8 cellular contexts compared by ENCODE assay signal in the genomic region with DNA sequence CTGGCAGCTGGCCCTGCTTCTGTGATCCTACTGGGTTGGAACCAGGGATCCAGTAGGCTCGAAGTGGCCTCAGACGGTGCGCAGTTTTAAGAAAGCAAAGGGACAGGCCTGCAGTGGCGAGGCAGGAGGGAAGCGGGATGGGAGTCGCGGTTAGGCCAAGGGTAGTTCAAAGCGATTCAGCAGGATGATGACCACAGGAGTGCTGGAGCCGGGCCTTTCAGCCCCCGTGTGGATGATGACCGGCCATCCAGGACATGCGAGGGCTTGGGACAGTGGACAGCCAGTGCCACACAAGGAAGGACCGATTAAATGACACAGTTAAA. TPM values are rescaled to one million over a fixed set of nuclear protein-coding genes. Genes with fewer than 3 reads are reported as not detected.
DNase-seq lines count a peak whose midpoint lies in the region; ATAC-seq, FAIRE-seq and TF ChIP-seq lines count a peak whose summit lies in the region.

No MANE protein-coding gene starts in this region.

- TF ChIP-seq RAD21 in K562 (CRISPR knock-in tag; conservative IDR thresholded peaks at IDR 0.05 in 1 of 2, IDR thresholded peaks at IDR 0.05 in 1 of 2): no peak

- H4K20me1 ChIP-seq in BLaER1: 0 out of 2 replicates have a peak, but pooled peaks cover 7% of the 10 kb centered on the region
- no peaks in the 10 kb centered on the region; the same call in 1 of the 2 replicates for H4K20me1 ChIP-seq in K562 (replicated peaks; ENCODE audit: control insufficient read depth, insufficient read depth, low read length)

- peaks cover 57% of the 10 kb centered on the region for H3K79me2 ChIP-seq in K562 (ENCODE audit: control insufficient read depth, insufficient read depth, low read length)

- peak overlapping the region; percentile 79 for H3K4me3 ChIP-seq in BLaER1
- H3K4me3 ChIP-seq in K562: peak overlapping the region; percentile 73
- peak overlapping the region; percentile 63 to 87 (median 79) for H3K4me3 ChIP-seq in skin epidermis

- no peaks in the 10 kb centered on the region for H3K27me3 ChIP-seq in BLaER1
- no peaks in the 10 kb centered on the region for H3K27me3 ChIP-seq in K562 (ENCODE audit: control insufficient read depth in 2 of 2, insufficient read depth in 2 of 2, low read length in 2 of 2)

- H2AFZ ChIP-seq in K562 (ENCODE audit: low read depth, low read length): peak overlapping the region; percentile 95

- TF ChIP-seq EP300 in K562 (IDR thresholded peaks at IDR 0.05; ENCODE audit: low read length): no peak

- no peaks in the 10 kb centered on the region for H3K9me1 ChIP-seq in K562 (ENCODE audit: control insufficient read depth, insufficient read depth, low read length)

- H3K9ac ChIP-seq in BLaER1 (peak overlapping the region; percentile 99), K562 (ENCODE audit: insufficient read depth in 1 of 2, low read depth in 2 of 2, low read length in 2 of 2) (peak overlapping the region; percentile 91 to 95)

- TF ChIP-seq CTCF in K562 (IDR thresholded peaks at IDR 0.05 in 2 of 3, conservative IDR thresholded peaks at IDR 0.05 in 1 of 3; ENCODE audit: insufficient read depth in 2 of 3, low read depth in 1 of 3, low read length in 3 of 3): no peak

- peak; percentile 3 for ATAC-seq in GM21360 (IDR thresholded peaks at IDR 0.05; ENCODE audit: unreplicated experiment)
- ATAC-seq in K562: peak; percentile 46

- CTCF ChIA-PET in K562 (lab: Yijun Ruan, JAX; ENCODE audit: low intra/inter-chr PET ratio): no interaction called here

- peak overlapping the region; percentile 99 for H3K27ac ChIP-seq in BLaER1
- H3K27ac ChIP-seq in K562 (ENCODE audit: extremely low read depth, low read depth, low read length): peak overlapping the region; percentile 97
- peak overlapping the region; percentile 84 to 99 (median 95) for H3K27ac ChIP-seq in skin epidermis

- under 1% methylated on average over 13 of the region's 13 CpGs for WGBS in K562 (ENCODE audit: insufficient coverage, low coverage, missing lambda C conversion rate)

- DNase-seq in NCI-H510A treated with DMSO at 0.1 percent for 48 hours (lab: John Stamatoyannopoulos, UW): peak; percentile 8
- peak in 2 of 4 experiments; percentile 32 to 55 for DNase-seq in K562 (ENCODE audit: extremely low read depth in 1 of 4, low spot score in 3 of 4)
- peak; percentile 39 for DNase-seq in iPS-NIHi7 (ENCODE audit: extremely low spot score)
- DNase-seq in T-helper 9 cell: no peak
- DNase-seq in stimulated activated CD4-positive, alpha-beta T cell treated with anti-CD3 and anti-CD28 coated beads, Interleukin-4, amount 100 ng/mL, for 24 hours: no peak

- H3K4me1 ChIP-seq in BLaER1: peaks cover 69% of the 10 kb centered on the region
- peaks cover 17 to 22% of the 10 kb centered on the region in 2 experiments for H3K4me1 ChIP-seq in K562 (replicated peaks in 1 of 2; ENCODE audit: control insufficient read depth in 2 of 2, insufficient read depth in 2 of 2, low read length in 2 of 2)

- no peaks in the 10 kb centered on the region for H3K9me3 ChIP-seq in BLaER1
- no peaks in the 10 kb centered on the region for H3K9me3 ChIP-seq in K562 (replicated peaks; ENCODE audit: control insufficient read depth, insufficient read depth, low read depth, low read length)

- in situ Hi-C loops in K562 (cut with MboI): no loop called here

- no TSS peak for BruUV-seq in K562 (replicated peaks; lab: Mats Ljungman, UMichigan)

- POLR2A ChIA-PET in K562 (lab: Yijun Ruan, JAX): interaction anchor here (1.9 kb wide), 1 partner anchor 19 kb away, joined by 4 read pairs; no protein-coding TSS in a partner anchor

- intact Hi-C loops in K562 (cut with micrococcal nuclease): loop anchor here (5.0 to 10.0 kb wide), 7 partner anchors 154 to 933 kb away; no protein-coding TSS in a partner anchor

- peak; percentile 15 for FAIRE-seq in K562 (lab: Jason Lieb, UNC)

- H3K4me2 ChIP-seq in BLaER1: peak overlapping the region; percentile 93
- H3K4me2 ChIP-seq in K562 (ENCODE audit: insufficient read depth, low read length): peak overlapping the region; percentile 94

- H3K36me3 ChIP-seq in BLaER1: no peaks in the 10 kb centered on the region
- no peaks in the 10 kb centered on the region for H3K36me3 ChIP-seq in K562 (ENCODE audit: control insufficient read depth, insufficient read depth, low read length)

- TF ChIP-seq POLR2A in K562 (conservative IDR thresholded peaks at IDR 0.05): no peak; the same call in 1 of the 2 replicates

RNA-seq across cellular contexts. Expression of gene RNASEH2B, which starts 0.9 kb away (rescaled TPM):
- 24.2 and 70.1 TPM in 2 replicates for total RNA-seq in K562 (2011; cell fraction: chromatin; rRNA removed; ENCODE audit: low replicate concordance)
- 17.2 and 24.5 TPM in 2 replicates for total RNA-seq in K562 (2011; cell fraction: nucleolus; rRNA removed)
- 49.1 and 91.3 TPM in 2 replicates for total RNA-seq in K562 (2011; cell fraction: nucleoplasm; rRNA removed)
- 61.1 and 62.5 TPM in 2 replicates for total RNA-seq in K562 (2014; rRNA removed)
- total RNA-seq in K562 (2014; rRNA removed; fragmentation: Illumina TruSeq; extraction: Trizol): 68.1 and 82.4 TPM in 2 replicates
- 97.0 and 109 TPM in 2 replicates for total RNA-seq in K562 (2015; rRNA removed; fragmentation: Illumina TruSeq; extraction: Trizol)
- 41.0 and 49.9 TPM in 2 replicates for total RNA-seq in K562 (2021)
- 57.6 and 70.2 TPM in 2 replicates for polyA plus RNA-seq in K562 (2011; rRNA removed)
- polyA plus RNA-seq in K562 (2011; cell fraction: cytosol; rRNA removed): 15.1 and 22.0 TPM in 2 replicates
- 24.5 and 42.9 TPM in 2 replicates for polyA plus RNA-seq in K562 (2011; cell fraction: nucleus; rRNA removed)
- polyA plus RNA-seq in K562 (2012): 67.3 and 71.4 TPM in 2 replicates
- 68.2 and 83.7 TPM in 2 replicates for polyA plus RNA-seq in K562 (2014; fragmentation: Illumina TruSeq; extraction: Trizol)
- 10 to 100 TPM; 26.3 to 29.8 TPM for polyA plus RNA-seq in K562 (2014; fragmentation: Nextera tagmentation; extraction: Ambion mirVana)
- 44.3 and 44.5 TPM in 2 replicates for polyA plus RNA-seq in K562 (2014; rRNA removed)
- 55.7 and 59.4 TPM in 2 replicates for polyA minus RNA-seq in K562 (2011; rRNA and poly(A)+ RNA removed)
- 14.6 and 19.9 TPM in 2 replicates for polyA minus RNA-seq in K562 (2011; cell fraction: cytosol; rRNA and poly(A)+ RNA removed)
- polyA minus RNA-seq in K562 (2011; cell fraction: nucleus; rRNA and poly(A)+ RNA removed): 46.9 and 69.3 TPM in 2 replicates

Comparison
In these comparisons a context has a peak if more than half of its experiments do, and no peak if none do; other contexts are left out.
1. DNase-seq: peak in NCI-H510A treated with DMSO at 0.1 percent for 48 hours (single experiment) and iPS-NIHi7 (single experiment); none in T-helper 9 cell (single experiment) and stimulated activated CD4-positive, alpha-beta T cell treated with anti-CD3 and anti-CD28 coated beads, Interleukin-4, amount 100 ng/mL, for 24 hours (single experiment).
2. Peak in every context shown above with its lines, with median percentiles within 50 percentile points of each other: H3K27ac ChIP-seq and H3K4me3 ChIP-seq.